9 cellular contexts compared by ENCODE assay signal in the genomic region with DNA sequence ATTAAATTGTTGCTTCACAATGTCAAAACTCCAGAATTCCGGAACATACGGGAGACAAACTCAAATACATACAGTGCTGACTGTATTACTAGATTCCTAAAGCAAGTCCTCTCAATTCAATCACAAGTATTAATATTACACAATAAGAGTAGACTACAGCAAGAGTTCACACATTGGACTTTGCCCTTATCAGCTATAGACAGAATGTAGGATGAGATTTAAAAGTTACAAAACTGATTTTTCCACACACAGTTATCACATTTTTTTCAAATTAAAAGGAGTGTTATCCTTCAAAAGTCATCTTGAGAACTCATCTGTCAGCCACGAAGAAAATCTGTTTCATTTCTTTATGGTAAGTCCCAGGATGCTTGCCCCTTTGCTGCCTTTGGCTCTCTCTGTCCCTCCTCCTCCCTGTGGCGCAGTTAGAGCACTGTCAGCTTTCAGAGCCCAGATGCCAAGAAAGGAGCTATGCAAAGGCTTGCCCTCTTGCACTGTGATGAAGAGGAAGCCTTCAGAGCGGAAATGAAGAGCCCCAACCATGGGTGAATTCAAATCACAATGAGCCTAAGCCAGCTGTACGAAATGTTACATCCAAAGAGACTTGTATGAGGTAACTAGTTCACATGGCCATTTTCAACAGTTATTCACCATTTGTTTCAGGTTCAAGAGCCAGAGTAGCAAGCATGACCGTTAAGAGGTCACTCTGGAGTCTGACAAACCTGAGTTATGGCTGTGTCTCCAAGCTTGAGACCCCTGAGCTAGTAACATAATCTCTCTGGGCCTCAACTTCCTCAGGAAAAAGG. TPM values are rescaled to one million over a fixed set of nuclear protein-coding genes. Genes with fewer than 3 reads are reported as not detected.
DNase-seq lines count a peak whose midpoint lies in the region; ATAC-seq and TF ChIP-seq lines count a peak whose summit lies in the region.
"Had no signal": no experiment of that assay in that cellular context is flagged by ENCODE, and none has a peak within 500 bp of the region (broad histone marks: within the 10 kb centered on the region; RNA-seq: fewer than 3 reads in every experiment).

No MANE protein-coding gene starts in this region.

- no peaks in the 10 kb centered on the region for H3K27me3 Mint-ChIP-seq in activated naive CD4-positive, alpha-beta T cell treated with anti-CD3 and anti-CD28 coated beads for 36 hours (ENCODE audit: low read depth)
- H3K27me3 Mint-ChIP-seq in activated naive CD4-positive, alpha-beta T cell treated with anti-CD3 and anti-CD28 coated beads, Interleukin-2, amount 10 ng/mL, durations not matched to agents 7 days and 5 days, result no peaks in the 10 kb centered on the region
- H3K27me3 Mint-ChIP-seq in memory B cell, result no peaks in the 10 kb centered on the region

- H3K36me3 Mint-ChIP-seq in activated naive CD4-positive, alpha-beta T cell treated with anti-CD3 and anti-CD28 coated beads for 36 hours (ENCODE audit: low read depth), result peaks cover 11% of the 10 kb centered on the region
- H3K36me3 Mint-ChIP-seq in activated naive CD4-positive, alpha-beta T cell treated with anti-CD3 and anti-CD28 coated beads, Interleukin-2, amount 10 ng/mL, durations not matched to agents 7 days and 5 days, result peaks cover 23% of the 10 kb centered on the region
- H3K36me3 Mint-ChIP-seq in memory B cell, result peaks cover 4% of the 10 kb centered on the region

- CTCF ChIA-PET in activated naive CD4-positive, alpha-beta T cell treated with anti-CD3 and anti-CD28 coated beads for 36 hours (lab: Charles Lee), result interaction anchor here (1.7 kb wide), 1 partner anchor 10 kb away, joined by 8 read pairs; no protein-coding TSS in a partner anchor
- CTCF ChIA-PET in activated naive CD4-positive, alpha-beta T cell treated with anti-CD3 and anti-CD28 coated beads, Interleukin-2, amount 10 ng/mL, durations not matched to agents 7 days and 5 days (lab: Charles Lee), result interaction anchor here (1.6 to 3.0 kb wide), 2 partner anchors 9 to 34 kb away, joined by 3 to 19 read pairs; no protein-coding TSS in a partner anchor

- ATAC-seq in memory B cell (ENCODE audit: low read depth) (peak; percentile 47), upper lobe of left lung (ENCODE audit: low FRiP score in 2 of 2) (peak in 1 of 2 donors; percentile 37), HG03175 (IDR thresholded peaks at IDR 0.05; ENCODE audit: unreplicated experiment) (no peak), HG03520 (IDR thresholded peaks at IDR 0.05; ENCODE audit: unreplicated experiment) (no peak)
- ATAC-seq: foreskin keratinocyte had no signal

- TF ChIP-seq EP300 in upper lobe of left lung (IDR thresholded peaks at IDR 0.05), result no peak

- peak in 1 of 4 donors; percentile 48 for TF ChIP-seq POLR2A in upper lobe of left lung (IDR thresholded peaks at IDR 0.05)

- DNase-seq in activated naive CD4-positive, alpha-beta T cell treated with anti-CD3 and anti-CD28 coated beads for 36 hours, result peak; percentile 33
- no peak for DNase-seq in activated naive CD4-positive, alpha-beta T cell treated with anti-CD3 and anti-CD28 coated beads, Interleukin-2, amount 10 ng/mL, durations not matched to agents 7 days and 5 days
- DNase-seq in cardiac fibroblast (ENCODE audit: low read depth in 2 of 2), result peak; percentile 40 to 43
- no peak for DNase-seq in memory B cell (ENCODE audit: low spot score in 2 of 2)
- peak in 1 of 2 donors; percentile 59 for DNase-seq in upper lobe of left lung
- DNase-seq in NCI-H2227 treated with DMSO at 0.1 percent for 48 hours (lab: John Stamatoyannopoulos, UW), result no peak
- DNase-seq: foreskin keratinocyte had no signal

- peaks cover 48 to 80% (median 60%) of the 10 kb centered on the region in 4 donors for H3K4me1 ChIP-seq in upper lobe of left lung

- no peaks in the 10 kb centered on the region for H3K9me3 ChIP-seq in upper lobe of left lung

- H3K9me3 Mint-ChIP-seq in activated naive CD4-positive, alpha-beta T cell treated with anti-CD3 and anti-CD28 coated beads for 36 hours, result no peaks in the 10 kb centered on the region
- no peaks in the 10 kb centered on the region for H3K9me3 Mint-ChIP-seq in activated naive CD4-positive, alpha-beta T cell treated with anti-CD3 and anti-CD28 coated beads, Interleukin-2, amount 10 ng/mL, durations not matched to agents 7 days and 5 days
- no peaks in the 10 kb centered on the region for H3K9me3 Mint-ChIP-seq in memory B cell

- peaks cover 70% of the 10 kb centered on the region for H3K4me1 Mint-ChIP-seq in activated naive CD4-positive, alpha-beta T cell treated with anti-CD3 and anti-CD28 coated beads for 36 hours (ENCODE audit: low read depth)
- peaks cover 58% of the 10 kb centered on the region for H3K4me1 Mint-ChIP-seq in activated naive CD4-positive, alpha-beta T cell treated with anti-CD3 and anti-CD28 coated beads, Interleukin-2, amount 10 ng/mL, durations not matched to agents 7 days and 5 days
- H3K4me1 Mint-ChIP-seq in memory B cell, result peaks cover 34% of the 10 kb centered on the region

- peak overlapping the region; percentile 50 to 94 (median 84) for H3K27ac ChIP-seq in upper lobe of left lung
- H3K27ac ChIP-seq: foreskin keratinocyte had no signal

- H3K4me3 ChIP-seq in cardiac fibroblast (replicated peaks in 1 of 2; ENCODE audit: low read depth in 2 of 2, low read length in 2 of 2) (no peak overlapping the region), upper lobe of left lung (peak overlapping the region in 2 of 4 donors; percentile 5 to 19)

- WGBS in upper lobe of left lung, 2 donors, result 42 to 52% methylated on average over 7 of the region's 7 CpGs

- H3K27me3 ChIP-seq in upper lobe of left lung, result no peaks in the 10 kb centered on the region
- H3K27me3 ChIP-seq: foreskin keratinocyte had no signal

- H3K36me3 ChIP-seq in upper lobe of left lung, result peaks cover 0 to 17% (median 4%) of the 10 kb centered on the region in 4 donors

- H3K4me3 Mint-ChIP-seq in activated naive CD4-positive, alpha-beta T cell treated with anti-CD3 and anti-CD28 coated beads for 36 hours, result no peak overlapping the region
- no peak overlapping the region for H3K4me3 Mint-ChIP-seq in activated naive CD4-positive, alpha-beta T cell treated with anti-CD3 and anti-CD28 coated beads, Interleukin-2, amount 10 ng/mL, durations not matched to agents 7 days and 5 days
- peak overlapping the region; percentile 58 for H3K4me3 Mint-ChIP-seq in memory B cell

- H3K27ac Mint-ChIP-seq in activated naive CD4-positive, alpha-beta T cell treated with anti-CD3 and anti-CD28 coated beads for 36 hours, result peak overlapping the region; percentile 57
- no peak overlapping the region for H3K27ac Mint-ChIP-seq in activated naive CD4-positive, alpha-beta T cell treated with anti-CD3 and anti-CD28 coated beads, Interleukin-2, amount 10 ng/mL, durations not matched to agents 7 days and 5 days
- peak overlapping the region; percentile 89 for H3K27ac Mint-ChIP-seq in memory B cell

- intact Hi-C loops in activated naive CD4-positive, alpha-beta T cell treated with anti-CD3 and anti-CD28 coated beads for 36 hours (cut with micrococcal nuclease), result loop anchor here (1.0 to 10.0 kb wide), 3 partner anchors 10 to 597 kb away; partner anchors contain the start of gene ZFAND4

- TF ChIP-seq CTCF in cardiac fibroblast (IDR thresholded peaks at IDR 0.05; ENCODE audit: low read depth, low read length), result no peak
- no peak for TF ChIP-seq CTCF in upper lobe of left lung (IDR thresholded peaks at IDR 0.05)

RNA-seq across cellular contexts. Expression of gene NCOA4, which starts 10.7 kb away (rescaled TPM):
- 10 to 100 TPM; 74.2 to 75.0 TPM for total RNA-seq in activated naive CD4-positive, alpha-beta T cell treated with anti-CD3 and anti-CD28 coated beads for 36 hours
- total RNA-seq in upper lobe of left lung, result 100 to 1,000 TPM in 4 of 6 donors, 10 to 100 TPM in 2; 57.6 to 184 (median 144) TPM

RNA-seq across cellular contexts. Expression of gene MSMB, which starts 26.3 kb away (rescaled TPM):
- not detected for total RNA-seq in activated naive CD4-positive, alpha-beta T cell treated with anti-CD3 and anti-CD28 coated beads for 36 hours
- 1 to 10 TPM in 1 of 6 donors, not detected in 5; 7.8 TPM for total RNA-seq in upper lobe of left lung
- total RNA-seq: foreskin keratinocyte had no signal

RNA-seq across cellular contexts. Expression of gene TIMM23, which starts 47.5 kb away (rescaled TPM):
- 10 to 100 TPM; 52.5 to 54.3 TPM for total RNA-seq in activated naive CD4-positive, alpha-beta T cell treated with anti-CD3 and anti-CD28 coated beads for 36 hours
- total RNA-seq in upper lobe of left lung, result 10 to 100 TPM; 15.8 to 57.6 (median 36.1) TPM

Comparison
In these comparisons a context has a peak if more than half of its experiments do, and no peak if none do; other contexts are left out.
1. DNase-seq: peak in activated naive CD4-positive, alpha-beta T cell treated with anti-CD3 and anti-CD28 coated beads for 36 hours (single experiment) and cardiac fibroblast (2 of 2); none in activated naive CD4-positive, alpha-beta T cell treated with anti-CD3 and anti-CD28 coated beads, Interleukin-2, amount 10 ng/mL, durations not matched to agents 7 days and 5 days (single experiment), memory B cell (0 of 2) and NCI-H2227 treated with DMSO at 0.1 percent for 48 hours (single experiment).